10 cellular contexts compared by ENCODE assay signal in genomic region chr4:73311428-73311827, GRCh38. TPM values are rescaled to one million over a fixed set of nuclear protein-coding genes. Genes with fewer than 3 reads are reported as not detected.
DNase-seq lines count a peak whose midpoint lies in the region; ATAC-seq and TF ChIP-seq lines count a peak whose summit lies in the region.
"Had no signal": no experiment of that assay in that cellular context is flagged by ENCODE, and none has a peak within 500 bp of the region (broad histone marks: within the 10 kb centered on the region; RNA-seq: fewer than 3 reads in every experiment).

No MANE protein-coding gene starts in this region.

- no peaks in the 10 kb centered on the region for H3K79me1 ChIP-seq in H9 (ENCODE audit: insufficient read depth, low read depth, low read length, poor library complexity, severe bottlenecking)

- H3K9me2 ChIP-seq in hepatocyte (replicated peaks; ENCODE audit: insufficient read depth), result no peaks in the 10 kb centered on the region

- H4K8ac ChIP-seq in H9 (replicated peaks; ENCODE audit: insufficient read length, low read depth, low read length), result no peak overlapping the region

- no peak overlapping the region for H3K18ac ChIP-seq in H9 (ENCODE audit: insufficient read length, low read depth, low read length)

- no peak overlapping the region for H4K91ac ChIP-seq in H9 (ENCODE audit: insufficient read length, low read depth, low read length)

- H3K4me1 Mint-ChIP-seq in H9, result no peaks in the 10 kb centered on the region

- peak; percentile 56 for TF ChIP-seq CTCF in H9 (conservative IDR thresholded peaks at IDR 0.05)
- TF ChIP-seq CTCF in hepatocyte (IDR thresholded peaks at IDR 0.05; ENCODE audit: poor library complexity), result peak; percentile 64

- no peak overlapping the region for H2AFZ ChIP-seq in H9 (ENCODE audit: low read length)
- no peak overlapping the region for H2AFZ ChIP-seq in hepatocyte

- no peak overlapping the region for H3K27ac Mint-ChIP-seq in H9
- H3K27ac Mint-ChIP-seq: activated T-cell treated with anti-CD3 and anti-CD28 coated beads, Interleukin-2, amount 50 U/mL, for 24 hours had no signal

- H2AK5ac ChIP-seq in H9 (ENCODE audit: insufficient read length, low read length), result no peak overlapping the region

- no peak overlapping the region for H2BK120ac ChIP-seq in H9 (ENCODE audit: low read depth, low read length, poor library complexity, severe bottlenecking)

- H3K9ac ChIP-seq in H9 (ENCODE audit: extremely low read depth, insufficient read length, low read length), result no peak overlapping the region

- H3K27me3 ChIP-seq in H9 (ENCODE audit: insufficient read depth, low read length), result no peaks in the 10 kb centered on the region
- no peaks in the 10 kb centered on the region for H3K27me3 ChIP-seq in hepatocyte

- H3K79me2 ChIP-seq in H9 (ENCODE audit: insufficient read depth, low read length) (no peaks in the 10 kb centered on the region), hepatocyte (no peaks in the 10 kb centered on the region)

- no peak overlapping the region for H3K4ac ChIP-seq in H9 (ENCODE audit: low read depth, low read length)

- H3K4me3 ChIP-seq in hepatocyte, result no peak overlapping the region
- H3K4me3 ChIP-seq: skin epidermis had no signal

- H3K56ac ChIP-seq in H9 (ENCODE audit: insufficient read length, low read depth, low read length), result no peak overlapping the region

- H3K4me2 ChIP-seq in H9 (ENCODE audit: insufficient read depth, insufficient read length, low read length), result no peak overlapping the region
- H3K4me2 ChIP-seq in hepatocyte, result no peak overlapping the region

- H4K20me1 ChIP-seq in H9 (ENCODE audit: control insufficient read depth, insufficient read depth, insufficient read length), result no peaks in the 10 kb centered on the region
- no peaks in the 10 kb centered on the region for H4K20me1 ChIP-seq in hepatocyte (ENCODE audit: insufficient read depth, poor library complexity, severe bottlenecking)

- H2BK15ac ChIP-seq in H9 (ENCODE audit: low read depth, low read length), result no peak overlapping the region

- no peaks in the 10 kb centered on the region for H3K27me3 Mint-ChIP-seq in H9 (ENCODE audit: low read depth)
- H3K27me3 Mint-ChIP-seq: activated T-cell treated with anti-CD3 and anti-CD28 coated beads, Interleukin-2, amount 50 U/mL, for 24 hours had no signal

- H2BK12ac ChIP-seq in H9 (ENCODE audit: insufficient read length, low read depth, low read length), result no peak overlapping the region

- H2BK5ac ChIP-seq in H9 (ENCODE audit: insufficient read length, low read length), result no peak overlapping the region

- no peak overlapping the region for H4K5ac ChIP-seq in H9 (ENCODE audit: insufficient read length, low read depth, low read length)

- H3K9me3 ChIP-seq in H9 (ENCODE audit: control insufficient read depth, low read depth, low read length) (no peaks in the 10 kb centered on the region), hepatocyte (ENCODE audit: low read depth) (no peaks in the 10 kb centered on the region)

- no peaks in the 10 kb centered on the region for H3K36me3 Mint-ChIP-seq in H9 (ENCODE audit: insufficient read depth in 1 of 3, low read depth in 3 of 3)

- H3K27ac ChIP-seq in H9 (ENCODE audit: insufficient read length, low read depth, low read length) (no peak overlapping the region), hepatocyte (no peak overlapping the region)
- H3K27ac ChIP-seq: skin epidermis had no signal

- ATAC-seq in HG03432 (IDR thresholded peaks at IDR 0.05; ENCODE audit: unreplicated experiment), result no peak
- no peak for ATAC-seq in GM21619 (IDR thresholded peaks at IDR 0.05; ENCODE audit: unreplicated experiment)

- no peaks in the 10 kb centered on the region for H3K9me3 Mint-ChIP-seq in H9
- H3K9me3 Mint-ChIP-seq: activated T-cell treated with anti-CD3 and anti-CD28 coated beads, Interleukin-2, amount 50 U/mL, for 24 hours had no signal

- H3K23me2 ChIP-seq in H9 (ENCODE audit: insufficient read length, low read depth, low read length, poor library complexity, severe bottlenecking), result no peaks in the 10 kb centered on the region

- H3K23ac ChIP-seq in H9 (ENCODE audit: insufficient read length, low read depth, low read length), result no peak overlapping the region

- no peak overlapping the region for H3K4me3 Mint-ChIP-seq in H9
- H3K4me3 Mint-ChIP-seq: activated T-cell treated with anti-CD3 and anti-CD28 coated beads, Interleukin-2, amount 50 U/mL, for 24 hours had no signal

- DNase-seq in AG08395 (ENCODE audit: low spot score), result peak; percentile 13
- no peak for DNase-seq in H9
- peak; percentile 6 to 13 for DNase-seq in SHP77 (lab: John Stamatoyannopoulos, UW)
- peak; percentile 30 for DNase-seq in hepatocyte (ENCODE audit: low spot score)
- DNase-seq in GDM1 (lab: John Stamatoyannopoulos, UW), result no peak
- DNase-seq in stimulated activated CD4-positive, alpha-beta T cell treated with anti-CD3 and anti-CD28 coated beads, Interleukin-4, amount 100 ng/mL, for 24 hours, result no peak
- DNase-seq: activated T-cell treated with anti-CD3 and anti-CD28 coated beads, Interleukin-2, amount 50 U/mL, for 24 hours had no signal

- H2BK20ac ChIP-seq in H9 (ENCODE audit: low read depth, low read length, poor library complexity, severe bottlenecking), result no peak overlapping the region

- no peak overlapping the region for H3K14ac ChIP-seq in H9 (ENCODE audit: insufficient read depth, low read length)

- no peaks in the 10 kb centered on the region for H3K4me1 ChIP-seq in H9 (ENCODE audit: insufficient read depth, low read length)
- no peaks in the 10 kb centered on the region for H3K4me1 ChIP-seq in hepatocyte (ENCODE audit: insufficient read depth)

- H3K36me3 ChIP-seq in hepatocyte (replicated peaks; ENCODE audit: insufficient read depth, low read depth), result no peaks in the 10 kb centered on the region

- no peak overlapping the region for H3T11ph ChIP-seq in H9 (ENCODE audit: low read length)

RNA-seq across cellular contexts. Expression of gene ANKRD17, which starts 52.8 kb away (rescaled TPM):
- total RNA-seq in H9 (2021) (79.8 and 82.4 TPM in 2 replicates), hepatocyte (55.1 and 55.8 TPM in 2 replicates)
- 31.8 and 38.6 TPM in 2 replicates for polyA plus RNA-seq in hepatocyte

Comparison
In these comparisons a context has a peak if more than half of its experiments do, and no peak if none do; other contexts are left out.
1. DNase-seq: peak in AG08395 (single experiment), SHP77 (2 of 2) and hepatocyte (single experiment); none in H9 (single experiment), GDM1 (single experiment) and stimulated activated CD4-positive, alpha-beta T cell treated with anti-CD3 and anti-CD28 coated beads, Interleukin-4, amount 100 ng/mL, for 24 hours (single experiment).